15 cellular contexts compared by ENCODE assay signal in the genomic region with DNA sequence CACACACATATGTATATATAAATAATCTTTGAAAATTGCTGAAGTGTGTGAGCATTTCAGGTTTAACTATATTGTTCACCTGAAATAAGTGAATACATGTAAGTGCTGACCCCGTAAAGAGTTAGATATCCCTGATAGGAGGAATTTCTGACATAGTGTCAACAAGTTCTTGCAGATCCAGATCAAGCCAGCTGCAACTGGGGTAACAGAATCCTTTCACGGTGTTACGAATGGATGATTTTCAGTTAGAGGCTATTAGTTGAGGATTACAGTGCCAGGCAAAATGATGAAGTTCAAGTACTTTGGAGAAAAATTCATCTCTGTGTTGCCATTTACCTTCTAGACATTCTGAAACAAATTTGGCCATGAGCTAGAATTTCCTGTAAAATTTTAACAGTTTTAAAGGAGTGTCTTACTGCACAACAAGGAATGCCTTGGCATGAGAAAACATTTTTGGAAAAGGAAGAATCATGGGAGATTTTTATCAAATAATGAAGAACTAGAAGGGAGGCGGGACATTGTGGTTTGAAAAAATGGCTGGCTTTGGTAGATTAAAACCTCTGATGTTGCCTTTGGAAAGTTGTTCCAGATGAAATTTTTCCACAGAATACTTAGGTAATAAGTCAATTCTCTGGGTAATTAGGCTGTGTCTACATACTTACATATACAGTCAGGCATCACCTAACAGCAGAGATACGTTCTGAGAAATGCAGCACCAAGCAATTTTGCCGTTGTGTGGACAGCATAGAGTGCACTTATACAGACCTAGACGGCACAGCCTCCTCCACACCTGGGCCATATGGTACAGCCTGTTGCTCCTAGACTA.
A peak's percentile ranks its signal among the peaks of the same experiment; 100 is the strongest.
DNase-seq lines count a peak whose midpoint lies in the region; ATAC-seq and TF ChIP-seq lines count a peak whose summit lies in the region.
"Had no signal": no experiment of that assay in that cellular context is flagged by ENCODE, and none has a peak within 500 bp of the region (broad histone marks: within the 10 kb centered on the region; RNA-seq: fewer than 3 reads in every experiment).

No MANE protein-coding gene starts in this region.

- H3K27me3 ChIP-seq in GM23248 (replicated peaks; ENCODE audit: insufficient read depth) = no peaks in the 10 kb centered on the region
- no peaks in the 10 kb centered on the region for H3K27me3 ChIP-seq in MM.1S (replicated peaks; ENCODE audit: insufficient read depth, low read length)
- no peaks in the 10 kb centered on the region for H3K27me3 ChIP-seq in PC-3 (ENCODE audit: low read length)
- H3K27me3 ChIP-seq: esophagus muscularis mucosa had no signal

- H3K9ac ChIP-seq in GM23248 (peak overlapping the region; percentile 55), MM.1S (ENCODE audit: low read length) (no peak overlapping the region), PC-3 (ENCODE audit: low read length) (no peak overlapping the region)

- H3F3A ChIP-seq in GM23248 (ENCODE audit: insufficient read depth) (peaks cover 15% of the 10 kb centered on the region), MM.1S (ENCODE audit: insufficient read depth, low read length) (no peaks in the 10 kb centered on the region), PC-3 (ENCODE audit: low read length, unreplicated experiment) (no peaks in the 10 kb centered on the region)

- no peaks in the 10 kb centered on the region for H3K79me2 ChIP-seq in GM23248 (ENCODE audit: insufficient read depth)
- H3K79me2 ChIP-seq in MM.1S (ENCODE audit: low read length) = no peaks in the 10 kb centered on the region
- no peaks in the 10 kb centered on the region for H3K79me2 ChIP-seq in PC-3 (ENCODE audit: low read length)

- intact Hi-C loops in PC-3 (cut with micrococcal nuclease) = no loop called here

- H3K4me3 ChIP-seq in GM23248 = peak overlapping the region; percentile 18; the same call in 1 of the 2 replicates
- H3K4me3 ChIP-seq in astrocyte of the cerebellum (ENCODE audit: low read depth, low read length) = no peak overlapping the region
- no peak overlapping the region for H3K4me3 ChIP-seq in MM.1S (ENCODE audit: low read length)
- no peak overlapping the region for H3K4me3 ChIP-seq in PC-3 (ENCODE audit: low read length)
- H3K4me3 ChIP-seq: esophagus muscularis mucosa had no signal

- H3K9me2 ChIP-seq in GM23248 (ENCODE audit: insufficient read depth) = no peaks in the 10 kb centered on the region
- H3K9me2 ChIP-seq in MM.1S (replicated peaks; ENCODE audit: insufficient read depth, low read length) = no peaks in the 10 kb centered on the region
- no peaks in the 10 kb centered on the region for H3K9me2 ChIP-seq in PC-3 (replicated peaks; ENCODE audit: low read length)

- H3K4me2 ChIP-seq in GM23248 (ENCODE audit: unreplicated experiment) (peak overlapping the region; percentile 68), MM.1S (ENCODE audit: low read depth, low read length) (no peak overlapping the region), PC-3 (ENCODE audit: low read length) (no peak overlapping the region)

- H3K27ac ChIP-seq in GM23248 (peak overlapping the region; percentile 75), MM.1S (ENCODE audit: low read length) (no peak overlapping the region), PC-3 (ENCODE audit: low read length) (no peak overlapping the region)
- H3K27ac ChIP-seq: esophagus muscularis mucosa had no signal

- in situ Hi-C loops in GM23248 (cut with MboI) (no loop called here), astrocyte of the cerebellum (cut with HindIII; ENCODE audit: low sequenced_read_pairs) (no loop called here)

- H4K20me1 ChIP-seq in GM23248 (ENCODE audit: insufficient read depth) (no peaks in the 10 kb centered on the region), MM.1S (ENCODE audit: insufficient read depth, low read length) (no peaks in the 10 kb centered on the region), PC-3 (ENCODE audit: low read length) (no peaks in the 10 kb centered on the region)

- H3K4me1 ChIP-seq in GM23248 (ENCODE audit: insufficient read depth) (peaks cover 28% of the 10 kb centered on the region), MM.1S (ENCODE audit: low read length) (no peaks in the 10 kb centered on the region), PC-3 (ENCODE audit: insufficient read depth, low read length) (no peaks in the 10 kb centered on the region)
- H3K4me1 ChIP-seq: esophagus muscularis mucosa had no signal

- DNase-seq in AG08395 (ENCODE audit: low spot score) (peak; percentile 46), GM23248 (peak; percentile 66), astrocyte of the cerebellum (ENCODE audit: low read depth) (peak; percentile 39), left kidney (ENCODE audit: low read depth, low spot score) (peak; percentile 56), MM.1S (no peak), PC-3 (no peak), NCI-H2171 (lab: John Stamatoyannopoulos, UW) (no peak)
- DNase-seq: activated effector memory CD4-positive, alpha-beta T cell treated with Interleukin-2 at 50 U/mL for 16 hours; Kasumi-1; NCI-H1436 treated with DMSO at 0.1 percent for 48 hours; NCI-H510A; OCI-M1; stimulated activated naive CD4-positive, alpha-beta T cell treated with Interleukin-2 at 50 U/mL for 16 hours had no signal

- no peak for TF ChIP-seq CTCF in astrocyte of the cerebellum (IDR thresholded peaks at IDR 0.05; ENCODE audit: low read depth, low read length, missing control alignments)
- no peak for TF ChIP-seq CTCF in MM.1S (IDR thresholded peaks at IDR 0.05; ENCODE audit: low read length)
- no peak for TF ChIP-seq CTCF in PC-3 (conservative IDR thresholded peaks at IDR 0.05; ENCODE audit: low read depth, low read length)

- H3K9me3 ChIP-seq in GM23248 (ENCODE audit: low read depth) = no peaks in the 10 kb centered on the region
- H3K9me3 ChIP-seq in MM.1S (replicated peaks; ENCODE audit: insufficient read depth, low read length) = no peaks in the 10 kb centered on the region
- no peaks in the 10 kb centered on the region for H3K9me3 ChIP-seq in PC-3 (ENCODE audit: low read length)
- H3K9me3 ChIP-seq: esophagus muscularis mucosa had no signal

- POLR2A ChIA-PET in PC-3 (lab: Charles Lee; ENCODE audit: unreplicated experiment) = no interaction called here

- H2AFZ ChIP-seq in GM23248 = peak overlapping the region; percentile 43
- no peak overlapping the region for H2AFZ ChIP-seq in MM.1S (ENCODE audit: low read length)
- H2AFZ ChIP-seq in PC-3 (ENCODE audit: low read length) = no peak overlapping the region

- ATAC-seq in GM18858 (IDR thresholded peaks at IDR 0.05; ENCODE audit: unreplicated experiment) (no peak), PC-3 (no peak)

- BruUV-seq in PC-3 (replicated peaks; lab: Mats Ljungman, UMichigan) = no TSS peak

- 64 to 70% methylated on average over 7 of the region's 7 CpGs for WGBS in GM23248 (ENCODE audit: low coverage in 1 of 2, low lambda C conversion rate in 2 of 2, missing lambda C conversion rate in 2 of 2), 2 experiments

- CTCF ChIA-PET in PC-3 (lab: Charles Lee) = no interaction called here

- no peaks in the 10 kb centered on the region for H3K36me3 ChIP-seq in GM23248 (ENCODE audit: low read depth)
- H3K36me3 ChIP-seq in MM.1S (replicated peaks; ENCODE audit: insufficient read depth, low read length) = no peaks in the 10 kb centered on the region
- no peaks in the 10 kb centered on the region for H3K36me3 ChIP-seq in PC-3 (ENCODE audit: low read depth, low read length)
- H3K36me3 ChIP-seq: esophagus muscularis mucosa had no signal

Comparison
In these comparisons a context has a peak if more than half of its experiments do, and no peak if none do; other contexts are left out.
1. DNase-seq: peak in AG08395 (single experiment), GM23248 (single experiment), astrocyte of the cerebellum (single experiment) and left kidney (single experiment); none in MM.1S (single experiment), PC-3 (single experiment) and NCI-H2171 (single experiment).